Comparison of ENCODE assay signal across 8 cellular contexts in genomic region chr15:26628879-26629529, GRCh38.
DNase-seq lines count a peak whose midpoint lies in the region; ATAC-seq and TF ChIP-seq lines count a peak whose summit lies in the region.

No MANE protein-coding gene starts in this region.

- DNase-seq in AG09319 (ENCODE audit: extremely low read depth, low read depth) (peak; percentile 14), NCI-H146 (lab: John Stamatoyannopoulos, UW) (peak; percentile 86), erythroblast (lab: John Stamatoyannopoulos, UW) (peak; percentile 14 to 15), mucosa of descending colon (peak; percentile 39 to 80 (median 60)), dedifferentiated amniotic fluid mesenchymal stem cell (ENCODE audit: extremely low spot score) (no peak), NCI-H748 treated with DMSO at 0.1 percent for 48 hours (lab: John Stamatoyannopoulos, UW) (no peak)
- no peak for DNase-seq in activated CD8-positive, alpha-beta memory T cell treated with anti-CD3 and anti-CD28 coated beads for 24 hours

- TF ChIP-seq POLR2A in erythroblast (IDR thresholded peaks at IDR 0.05; ENCODE audit: low read length): no peak

- ATAC-seq in mucosa of descending colon (peak; percentile 92), GM19467 (IDR thresholded peaks at IDR 0.05; ENCODE audit: unreplicated experiment) (no peak)

- H3K36me3 ChIP-seq in mucosa of descending colon (ENCODE audit: low read depth): no peaks in the 10 kb centered on the region

- H3K4me1 ChIP-seq in mucosa of descending colon (ENCODE audit: low read depth): no peaks in the 10 kb centered on the region

- TF ChIP-seq CTCF in AG09319 (IDR thresholded peaks at IDR 0.05; ENCODE audit: low read depth, low read length) (no peak), mucosa of descending colon (IDR thresholded peaks at IDR 0.05) (no peak)

- H3K4me3 ChIP-seq in mucosa of descending colon: no peak overlapping the region

- peaks cover 71% of the 10 kb centered on the region for H3K9me3 ChIP-seq in mucosa of descending colon

- intact Hi-C loops in mucosa of descending colon (cut with DNase I, micrococcal nuclease): no loop called here

Comparison
In these comparisons a context has a peak if more than half of its experiments do, and no peak if none do; other contexts are left out.
1. DNase-seq: peak in AG09319 (single experiment), NCI-H146 (single experiment), erythroblast (2 of 2) and mucosa of descending colon (3 of 3); none in dedifferentiated amniotic fluid mesenchymal stem cell (single experiment), NCI-H748 treated with DMSO at 0.1 percent for 48 hours (single experiment) and activated CD8-positive, alpha-beta memory T cell treated with anti-CD3 and anti-CD28 coated beads for 24 hours (single experiment).